In the genomic region with DNA sequence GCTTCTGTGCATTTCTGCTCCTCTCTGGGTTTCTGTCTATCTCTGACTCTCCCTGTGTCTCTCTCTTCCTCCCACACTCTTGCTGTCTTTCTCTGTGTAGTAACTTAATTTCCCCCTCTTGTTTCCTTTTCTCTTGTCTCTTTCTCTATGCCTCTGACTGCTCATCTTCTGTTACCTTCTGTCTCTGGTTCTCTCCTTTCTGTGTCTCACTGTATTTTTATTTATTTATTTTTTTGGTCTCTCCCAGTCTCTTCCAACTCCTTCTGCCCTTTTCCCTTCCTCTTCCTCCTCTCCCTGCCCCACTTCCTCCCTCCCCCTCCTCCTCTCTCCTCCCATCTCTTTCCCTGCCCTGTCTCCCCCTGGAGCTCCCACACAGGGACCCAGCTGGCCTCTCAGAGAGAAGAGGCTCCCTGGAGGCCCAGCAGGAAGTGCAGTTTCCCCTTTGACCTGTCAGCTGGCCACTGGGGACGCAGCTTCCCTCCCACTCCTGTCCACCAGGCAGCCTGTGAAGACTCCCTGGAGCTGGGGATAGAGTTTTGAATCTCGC, we compare ENCODE assay signal across 1 cellular context.
TF ChIP-seq lines count a peak whose summit lies in the region.

No MANE protein-coding gene starts in this region.

TF ChIP-seq in HepG2, 621 proteins besides CTCF, POLR2A, EP300 and RAD21 (continued from another document and continues in another):
- TF ChIP-seq AGO1 (IDR thresholded peaks at IDR 0.05; ENCODE audit: low read depth, low read length, poor library complexity, severe bottlenecking) (no peak), HOXA9 (CRISPR knock-in tag; IDR thresholded peaks at IDR 0.05; ENCODE audit: borderline replicate concordance) (no peak), MLXIP (CRISPR knock-in tag; IDR thresholded peaks at IDR 0.05; ENCODE audit: borderline replicate concordance) (no peak), HOXD1 (CRISPR knock-in tag; IDR thresholded peaks at IDR 0.05) (0 out of 2 replicates have a peak, but pooled peaks have one; percentile 3), CENPT (CRISPR knock-in tag; IDR thresholded peaks at IDR 0.05; ENCODE audit: low read depth) (no peak), ZNF263 (CRISPR knock-in tag; IDR thresholded peaks at IDR 0.05) (peak; percentile 80), ZNF205 (CRISPR knock-in tag; IDR thresholded peaks at IDR 0.05) (no peak), HNF4G (IDR thresholded peaks at IDR 0.05; ENCODE audit: borderline replicate concordance, low read depth, low read length) (peak; percentile 48; the same call in 1 of the 2 replicates), HNF4G (CRISPR knock-in tag; IDR thresholded peaks at IDR 0.05; ENCODE audit: borderline replicate concordance, low read depth) (no peak), HOXA3 (CRISPR knock-in tag; IDR thresholded peaks at IDR 0.05) (peak; percentile 51; the same call in 1 of the 2 replicates), ELF4 (CRISPR knock-in tag; IDR thresholded peaks at IDR 0.05; ENCODE audit: borderline replicate concordance) (no peak), ZNF674 (CRISPR knock-in tag; IDR thresholded peaks at IDR 0.05; ENCODE audit: low read depth) (no peak), ZNF318 (CRISPR knock-in tag; IDR thresholded peaks at IDR 0.05) (no peak), NCOA2 (CRISPR knock-in tag; IDR thresholded peaks at IDR 0.05) (0 out of 2 replicates have a peak, but pooled peaks have one; percentile 15), NR2F2 (IDR thresholded peaks at IDR 0.05; ENCODE audit: borderline replicate concordance, low read depth) (peak; percentile 73)
- TF ChIP-seq, protein P1, sequence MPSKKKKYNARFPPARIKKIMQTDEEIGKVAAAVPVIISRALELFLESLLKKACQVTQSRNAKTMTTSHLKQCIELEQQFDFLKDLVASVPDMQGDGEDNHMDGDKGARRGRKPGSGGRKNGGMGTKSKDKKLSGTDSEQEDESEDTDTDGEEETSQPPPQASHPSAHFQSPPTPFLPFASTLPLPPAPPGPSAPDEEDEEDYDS (CRISPR knock-in tag; IDR thresholded peaks at IDR 0.05), result peak; percentile 28; the same call in 1 of the 2 replicates
- TF ChIP-seq, protein P2, sequence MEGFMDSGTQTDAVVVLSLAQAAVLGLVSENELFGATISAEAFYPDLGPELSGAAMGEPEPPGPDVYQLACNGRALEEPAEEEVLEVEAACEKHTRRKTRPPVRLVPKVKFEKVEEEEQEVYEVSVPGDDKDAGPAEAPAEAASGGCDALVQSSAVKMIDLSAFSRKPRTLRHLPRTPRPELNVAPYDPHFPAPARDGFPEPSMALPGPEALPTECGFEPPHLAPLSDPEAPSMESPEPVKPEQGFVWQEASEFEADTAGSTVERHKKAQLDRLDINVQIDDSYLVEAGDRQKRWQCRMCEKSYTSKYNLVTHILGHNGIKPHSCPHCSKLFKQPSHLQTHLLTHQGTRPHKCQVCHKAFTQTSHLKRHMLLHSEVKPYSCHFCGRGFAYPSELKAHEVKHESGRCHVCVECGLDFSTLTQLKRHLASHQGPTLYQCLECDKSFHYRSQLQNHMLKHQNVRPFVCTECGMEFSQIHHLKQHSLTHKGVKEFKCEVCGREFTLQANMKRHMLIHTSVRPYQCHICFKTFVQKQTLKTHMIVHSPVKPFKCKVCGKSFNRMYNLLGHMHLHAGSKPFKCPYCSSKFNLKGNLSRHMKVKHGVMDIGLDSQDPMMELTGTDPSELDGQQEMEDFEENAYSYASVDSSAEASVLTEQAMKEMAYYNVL (CRISPR knock-in tag; IDR thresholded peaks at IDR 0.05; ENCODE audit: borderline replicate concordance), result peak; percentile 63; the same call in 1 of the 2 replicates
- TF ChIP-seq, protein P3, sequence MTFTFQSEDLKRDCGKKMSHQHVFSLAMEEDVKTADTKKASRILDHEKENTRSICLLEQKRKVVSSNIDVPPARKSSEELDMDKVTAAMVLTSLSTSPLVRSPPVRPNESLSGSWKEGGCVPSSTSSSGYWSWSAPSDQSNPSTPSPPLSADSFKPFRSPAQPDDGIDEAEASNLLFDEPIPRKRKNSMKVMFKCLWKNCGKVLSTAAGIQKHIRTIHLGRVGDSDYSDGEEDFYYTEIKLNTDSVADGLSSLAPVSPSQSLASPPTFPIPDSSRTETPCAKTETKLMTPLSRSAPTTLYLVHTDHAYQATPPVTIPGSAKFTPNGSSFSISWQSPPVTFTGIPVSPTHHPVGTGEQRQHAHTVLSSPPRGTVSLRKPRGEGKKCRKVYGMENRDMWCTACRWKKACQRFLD (CRISPR knock-in tag; IDR thresholded peaks at IDR 0.05; ENCODE audit: borderline replicate concordance), result no peak
- TF ChIP-seq, protein P4, sequence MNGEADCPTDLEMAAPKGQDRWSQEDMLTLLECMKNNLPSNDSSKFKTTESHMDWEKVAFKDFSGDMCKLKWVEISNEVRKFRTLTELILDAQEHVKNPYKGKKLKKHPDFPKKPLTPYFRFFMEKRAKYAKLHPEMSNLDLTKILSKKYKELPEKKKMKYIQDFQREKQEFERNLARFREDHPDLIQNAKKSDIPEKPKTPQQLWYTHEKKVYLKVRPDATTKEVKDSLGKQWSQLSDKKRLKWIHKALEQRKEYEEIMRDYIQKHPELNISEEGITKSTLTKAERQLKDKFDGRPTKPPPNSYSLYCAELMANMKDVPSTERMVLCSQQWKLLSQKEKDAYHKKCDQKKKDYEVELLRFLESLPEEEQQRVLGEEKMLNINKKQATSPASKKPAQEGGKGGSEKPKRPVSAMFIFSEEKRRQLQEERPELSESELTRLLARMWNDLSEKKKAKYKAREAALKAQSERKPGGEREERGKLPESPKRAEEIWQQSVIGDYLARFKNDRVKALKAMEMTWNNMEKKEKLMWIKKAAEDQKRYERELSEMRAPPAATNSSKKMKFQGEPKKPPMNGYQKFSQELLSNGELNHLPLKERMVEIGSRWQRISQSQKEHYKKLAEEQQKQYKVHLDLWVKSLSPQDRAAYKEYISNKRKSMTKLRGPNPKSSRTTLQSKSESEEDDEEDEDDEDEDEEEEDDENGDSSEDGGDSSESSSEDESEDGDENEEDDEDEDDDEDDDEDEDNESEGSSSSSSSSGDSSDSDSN (CRISPR knock-in tag; IDR thresholded peaks at IDR 0.05), result peak; percentile 42
- TF ChIP-seq, protein P5, sequence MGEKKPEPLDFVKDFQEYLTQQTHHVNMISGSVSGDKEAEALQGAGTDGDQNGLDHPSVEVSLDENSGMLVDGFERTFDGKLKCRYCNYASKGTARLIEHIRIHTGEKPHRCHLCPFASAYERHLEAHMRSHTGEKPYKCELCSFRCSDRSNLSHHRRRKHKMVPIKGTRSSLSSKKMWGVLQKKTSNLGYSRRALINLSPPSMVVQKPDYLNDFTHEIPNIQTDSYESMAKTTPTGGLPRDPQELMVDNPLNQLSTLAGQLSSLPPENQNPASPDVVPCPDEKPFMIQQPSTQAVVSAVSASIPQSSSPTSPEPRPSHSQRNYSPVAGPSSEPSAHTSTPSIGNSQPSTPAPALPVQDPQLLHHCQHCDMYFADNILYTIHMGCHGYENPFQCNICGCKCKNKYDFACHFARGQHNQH (CRISPR knock-in tag; IDR thresholded peaks at IDR 0.05), result 0 out of 2 replicates have a peak, but pooled peaks have one; percentile 45
- TF ChIP-seq, protein P6, sequence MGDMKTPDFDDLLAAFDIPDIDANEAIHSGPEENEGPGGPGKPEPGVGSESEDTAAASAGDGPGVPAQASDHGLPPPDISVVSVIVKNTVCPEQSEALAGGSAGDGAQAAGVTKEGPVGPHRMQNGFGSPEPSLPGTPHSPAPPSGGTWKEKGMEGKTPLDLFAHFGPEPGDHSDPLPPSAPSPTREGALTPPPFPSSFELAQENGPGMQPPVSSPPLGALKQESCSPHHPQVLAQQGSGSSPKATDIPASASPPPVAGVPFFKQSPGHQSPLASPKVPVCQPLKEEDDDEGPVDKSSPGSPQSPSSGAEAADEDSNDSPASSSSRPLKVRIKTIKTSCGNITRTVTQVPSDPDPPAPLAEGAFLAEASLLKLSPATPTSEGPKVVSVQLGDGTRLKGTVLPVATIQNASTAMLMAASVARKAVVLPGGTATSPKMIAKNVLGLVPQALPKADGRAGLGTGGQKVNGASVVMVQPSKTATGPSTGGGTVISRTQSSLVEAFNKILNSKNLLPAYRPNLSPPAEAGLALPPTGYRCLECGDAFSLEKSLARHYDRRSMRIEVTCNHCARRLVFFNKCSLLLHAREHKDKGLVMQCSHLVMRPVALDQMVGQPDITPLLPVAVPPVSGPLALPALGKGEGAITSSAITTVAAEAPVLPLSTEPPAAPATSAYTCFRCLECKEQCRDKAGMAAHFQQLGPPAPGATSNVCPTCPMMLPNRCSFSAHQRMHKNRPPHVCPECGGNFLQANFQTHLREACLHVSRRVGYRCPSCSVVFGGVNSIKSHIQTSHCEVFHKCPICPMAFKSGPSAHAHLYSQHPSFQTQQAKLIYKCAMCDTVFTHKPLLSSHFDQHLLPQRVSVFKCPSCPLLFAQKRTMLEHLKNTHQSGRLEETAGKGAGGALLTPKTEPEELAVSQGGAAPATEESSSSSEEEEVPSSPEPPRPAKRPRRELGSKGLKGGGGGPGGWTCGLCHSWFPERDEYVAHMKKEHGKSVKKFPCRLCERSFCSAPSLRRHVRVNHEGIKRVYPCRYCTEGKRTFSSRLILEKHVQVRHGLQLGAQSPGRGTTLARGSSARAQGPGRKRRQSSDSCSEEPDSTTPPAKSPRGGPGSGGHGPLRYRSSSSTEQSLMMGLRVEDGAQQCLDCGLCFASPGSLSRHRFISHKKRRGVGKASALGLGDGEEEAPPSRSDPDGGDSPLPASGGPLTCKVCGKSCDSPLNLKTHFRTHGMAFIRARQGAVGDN (CRISPR knock-in tag; IDR thresholded peaks at IDR 0.05), result peak; percentile 97
